17 cellular contexts compared by ENCODE assay signal in genomic region chr18:24199563-24199962, GRCh38.
"Had no signal": no experiment of that assay in that cellular context is flagged by ENCODE, and none has a peak within 500 bp of the region (broad histone marks: within the 10 kb centered on the region; RNA-seq: fewer than 3 reads in every experiment).

No MANE protein-coding gene starts in this region.

- H3K4me1 ChIP-seq: uterus had no signal

- H3K27ac ChIP-seq: esophagus muscularis mucosa, ovary, uterus had no signal

- DNase-seq: activated B cell treated with CpG ODN at 0.5 μM for 24 hours; activated CD4-positive, alpha-beta memory T cell treated with anti-CD3 and anti-CD28 coated beads, Interleukin-2, amount 10 ng/mL, durations not matched to agents 7 days and 5 days; activated CD4-positive, alpha-beta T cell treated with anti-CD3 and anti-CD28 coated beads for 4 hours; activated CD8-positive, alpha-beta memory T cell treated with anti-CD3 and anti-CD28 coated beads, Interleukin-2, amount 10 ng/mL, durations not matched to agents 7 days and 5 days; amniotic stem cell; cerebellar nuclear complex; effector memory CD4-positive, alpha-beta T cell; islet precursor cell; mucosa of descending colon; naive thymus-derived CD4-positive, alpha-beta T cell; ovary; stimulated activated CD4-positive, alpha-beta T cell treated with anti-CD3 and anti-CD28 coated beads, Interleukin-1b, Interleukin-23, amount 100 ng/mL, for 48 hours; stimulated activated naive CD4-positive, alpha-beta T cell treated with Interleukin-2 at 50 U/mL for 16 hours; uterus had no signal

- H3K4me3 ChIP-seq: esophagus muscularis mucosa, mucosa of descending colon, ovary, tibial nerve, uterus had no signal

- H3K36me3 ChIP-seq: ovary, uterus had no signal

- H3K9me3 ChIP-seq: esophagus muscularis mucosa, mucosa of descending colon, ovary, tibial nerve, uterus had no signal

- H3K27me3 ChIP-seq: esophagus muscularis mucosa, ovary, tibial nerve, uterus had no signal

- ATAC-seq: activated CD8-positive, alpha-beta memory T cell treated with anti-CD3 and anti-CD28 coated beads, Interleukin-2, amount 10 ng/mL, durations not matched to agents 7 days and 5 days; left lobe of liver; mucosa of descending colon; naive thymus-derived CD4-positive, alpha-beta T cell had no signal
